9 cellular contexts compared by ENCODE assay signal in the genomic region with DNA sequence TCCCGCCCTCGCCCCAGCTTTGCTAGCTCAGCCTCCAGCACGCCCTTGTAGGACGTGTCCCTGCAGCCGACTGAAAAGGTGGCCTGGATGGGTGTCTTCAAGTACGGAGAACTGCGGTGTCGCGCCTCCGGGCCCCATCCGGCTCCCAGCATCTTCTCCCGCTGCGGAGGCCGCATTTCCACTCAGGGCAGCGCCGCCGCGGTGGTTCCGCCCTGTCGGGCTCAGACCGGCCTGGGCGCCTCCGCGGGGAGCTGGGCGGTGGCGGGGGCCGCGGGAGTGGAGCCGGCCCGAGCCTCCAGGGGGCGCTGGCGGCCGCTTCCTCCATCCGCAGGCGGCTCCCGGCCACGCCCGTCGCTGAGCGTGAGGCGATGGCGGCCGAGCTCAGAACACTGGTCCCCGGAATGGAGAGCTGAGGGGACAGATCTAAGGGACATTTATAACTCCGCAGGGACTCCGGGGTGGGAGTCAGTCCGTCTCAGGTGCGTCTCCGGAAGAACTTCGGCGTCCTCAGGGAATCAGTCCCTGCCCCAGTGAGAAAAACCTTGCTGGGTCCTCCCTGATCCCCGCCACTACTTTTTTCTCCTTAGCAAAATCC. TPM values are rescaled to one million over a fixed set of nuclear protein-coding genes. Genes with fewer than 3 reads are reported as not detected.
DNase-seq lines count a peak whose midpoint lies in the region; ATAC-seq, FAIRE-seq and TF ChIP-seq lines count a peak whose summit lies in the region.
"Had no signal": no experiment of that assay in that cellular context is flagged by ENCODE, and none has a peak within 500 bp of the region (broad histone marks: within the 10 kb centered on the region; RNA-seq: fewer than 3 reads in every experiment).

No MANE protein-coding gene starts in this region.

- ATAC-seq in CD4-positive, alpha-beta T cell (ENCODE audit: poor library complexity) = peak; percentile 95
- ATAC-seq in HG03521 (IDR thresholded peaks at IDR 0.05; ENCODE audit: unreplicated experiment) (peak; percentile 87), Panc1 (no peak), pancreas (peak; percentile 90 to 100 (median 96))

- H3K9me3 ChIP-seq in CD4-positive, alpha-beta T cell (ENCODE audit: control insufficient read depth, low read length) = no peaks in the 10 kb centered on the region
- H3K9me3 ChIP-seq in Panc1 (ENCODE audit: control insufficient read depth, insufficient read depth, low read depth, low read length) (no peaks in the 10 kb centered on the region), pancreas (no peaks in the 10 kb centered on the region), tibial artery (no peaks in the 10 kb centered on the region)

- 6 to 7% methylated on average over 51 to 52 of the region's 52 CpGs for WGBS in pancreas, 2 donors

- FAIRE-seq in pancreas (lab: Jason Lieb, UNC) = no peak
- FAIRE-seq: endometrium had no signal

- peak; percentile 77 for TF ChIP-seq CTCF in CD4-positive, alpha-beta T cell (IDR thresholded peaks at IDR 0.05)
- TF ChIP-seq CTCF in Panc1 (IDR thresholded peaks at IDR 0.05) = peak; percentile 58
- TF ChIP-seq CTCF in pancreas (IDR thresholded peaks at IDR 0.05) = peak; percentile 36 to 81 (median 53)
- peak; percentile 60 to 64 for TF ChIP-seq CTCF in tibial artery (IDR thresholded peaks at IDR 0.05)

- H3K27ac Mint-ChIP-seq in CD4-positive, alpha-beta T cell = no peak overlapping the region

- peaks cover 4% of the 10 kb centered on the region for H3K4me1 Mint-ChIP-seq in CD4-positive, alpha-beta T cell (ENCODE audit: low read depth)

- POLR2A ChIA-PET in CD4-positive, alpha-beta T cell (lab: Charles Lee) = interaction anchor here (0.6 to 1.6 kb wide), 9 partner anchors 26 to 435 kb away, joined by 3 to 15 read pairs (median 3); a partner anchor contains a TSS
- POLR2A ChIA-PET in Panc1 (lab: Charles Lee) = no interaction called here

- no peaks in the 10 kb centered on the region for H3K36me3 Mint-ChIP-seq in CD4-positive, alpha-beta T cell (ENCODE audit: low read depth)

- no TSS peak for BruUV-seq in Panc1 (replicated peaks; lab: Mats Ljungman, UMichigan)

- peak; percentile 48 to 84 (median 70) for DNase-seq in CD4-positive, alpha-beta T cell
- DNase-seq in GM19240 (ENCODE audit: insufficient read length, low spot score) (peak; percentile 88), Panc1 (ENCODE audit: low read depth, low spot score) (no peak), activated gamma-delta T cell treated with Interleukin-2 at 50 U/mL for 16 hours (peak; percentile 73), globus pallidus (ENCODE audit: low spot score) (peak; percentile 46), pancreas (peak; percentile 17 to 85 (median 57)), tibial artery (peak; percentile 38 to 70)

- peak overlapping the region; percentile 60 for H3K4me3 Mint-ChIP-seq in CD4-positive, alpha-beta T cell

- H3K4me1 ChIP-seq in Panc1 (ENCODE audit: control insufficient read depth, insufficient read depth, low read length) = no peaks in the 10 kb centered on the region
- no peaks in the 10 kb centered on the region for H3K4me1 ChIP-seq in pancreas
- peaks cover 0 to 8% (median 2%) of the 10 kb centered on the region in 4 donors for H3K4me1 ChIP-seq in tibial artery

- H3K9me3 Mint-ChIP-seq in CD4-positive, alpha-beta T cell = no peaks in the 10 kb centered on the region

- H3K27me3 Mint-ChIP-seq in CD4-positive, alpha-beta T cell = no peaks in the 10 kb centered on the region

- in situ Hi-C loops in Panc1 (cut with HindIII; ENCODE audit: low pct_unique_long_range_greater_than_20kb, low sequenced_read_pairs) = no loop called here

- CTCF ChIA-PET in CD4-positive, alpha-beta T cell (lab: Charles Lee) = interaction anchor here (0.6 to 1.7 kb wide), 31 partner anchors 9 to 458 kb away, joined by 3 to 10 read pairs (median 4); a partner anchor contains a TSS
- CTCF ChIA-PET in Panc1 (lab: Charles Lee) = no interaction called here

- H3K27me3 ChIP-seq in CD4-positive, alpha-beta T cell (ENCODE audit: control insufficient read depth, insufficient read depth, low read length) = no peaks in the 10 kb centered on the region
- H3K27me3 ChIP-seq in Panc1 (ENCODE audit: control insufficient read depth, insufficient read depth, low read length) (no peaks in the 10 kb centered on the region), pancreas (peaks cover 0 to 4% (median 0%) of the 10 kb centered on the region in 4 donors), tibial artery (no peaks in the 10 kb centered on the region)

- no peak overlapping the region; a peak in 1 of 4 replicates for H3K4me3 ChIP-seq in Panc1 (ENCODE audit: low read depth in 2 of 2, low read length in 2 of 2)
- H3K4me3 ChIP-seq in pancreas = peak overlapping the region in 3 of 4 donors; percentile 12 to 39 (median 35)
- peak overlapping the region; percentile 26 to 47 for H3K4me3 ChIP-seq in tibial artery

- intact Hi-C loops in CD4-positive, alpha-beta T cell (cut with DNase I, micrococcal nuclease) = loop anchor here in 1 of 2 experiments (5.0 kb wide), 1 partner anchor 39 kb away; a partner anchor contains a TSS
- intact Hi-C loops in Panc1 (cut with micrococcal nuclease; ENCODE audit: unreplicated experiment) (loop anchor here (10.0 kb wide), 1 partner anchor 446 kb away; no protein-coding TSS in a partner anchor), pancreas (cut with DNase I) (no loop called here), tibial artery (cut with DNase I; ENCODE audit: low total_unique reads) (no loop called here)

- H3K36me3 ChIP-seq in Panc1 (ENCODE audit: control insufficient read depth, insufficient read depth, low read length) = no peaks in the 10 kb centered on the region
- H3K36me3 ChIP-seq in pancreas = no peaks in the 10 kb centered on the region
- H3K36me3 ChIP-seq in tibial artery = no peaks in the 10 kb centered on the region

- no peak overlapping the region for H3K27ac ChIP-seq in CD4-positive, alpha-beta T cell (ENCODE audit: low read depth, low read length)
- H3K27ac ChIP-seq in Panc1 (ENCODE audit: low read length) (no peak overlapping the region), pancreas (peak overlapping the region in 1 of 4 donors; percentile 39), tibial artery (no peak overlapping the region)

RNA-seq across cellular contexts. Expression of a gene that starts 13.6 kb away (rescaled TPM):
- total RNA-seq in CD4-positive, alpha-beta T cell = not detected
- total RNA-seq in Panc1 (2021; ENCODE audit: unreplicated experiment) = not detected
- polyA plus RNA-seq in Panc1 (2012; ENCODE audit: insufficient read length) = not detected
- not detected for total RNA-seq in pancreas
- under 1 TPM in 1 of 2 donors, not detected in 1; 0.05 TPM for polyA plus RNA-seq in pancreas

RNA-seq across cellular contexts. Expression of a gene that starts 25.2 kb away (rescaled TPM):
- 10 to 100 TPM; 26.1 to 27.4 TPM for total RNA-seq in CD4-positive, alpha-beta T cell
- total RNA-seq in Panc1 (2021; ENCODE audit: unreplicated experiment) = 21.3 TPM
- 5.8 TPM for polyA plus RNA-seq in Panc1 (2012; ENCODE audit: insufficient read length)
- 10 to 100 TPM in 1 of 6 donors, 1 to 10 TPM in 5; 6.0 to 10.8 (median 7.0) TPM for total RNA-seq in pancreas
- 1 to 10 TPM; 3.2 to 4.5 TPM for polyA plus RNA-seq in pancreas

RNA-seq across cellular contexts. Expression of a gene that starts 39.6 kb away (rescaled TPM):
- total RNA-seq in CD4-positive, alpha-beta T cell = 10 to 100 TPM; 18.4 to 20.9 TPM
- total RNA-seq in Panc1 (2021; ENCODE audit: unreplicated experiment) = 18.6 TPM
- polyA plus RNA-seq in Panc1 (2012; ENCODE audit: insufficient read length) = 15.6 TPM
- 1 to 10 TPM; 3.2 to 5.6 (median 3.5) TPM for total RNA-seq in pancreas
- 10 to 100 TPM in 1 of 2 donors, 1 to 10 TPM in 1; 6.7 to 10.6 TPM for polyA plus RNA-seq in pancreas

RNA-seq across cellular contexts. Expression of a gene that starts 39.7 kb away (rescaled TPM):
- total RNA-seq in CD4-positive, alpha-beta T cell = 1 to 10 TPM; 5.4 to 6.0 TPM
- total RNA-seq in Panc1 (2021; ENCODE audit: unreplicated experiment) (21.6 TPM), pancreas (1 to 10 TPM; 2.0 to 5.0 (median 3.1) TPM)
- polyA plus RNA-seq in Panc1 (2012; ENCODE audit: insufficient read length) = 8.2 TPM
- polyA plus RNA-seq in pancreas = 1 to 10 TPM; 1.2 to 3.1 TPM

Comparison
In these comparisons a context has a peak if more than half of its experiments do, and no peak if none do; other contexts are left out.
1. H3K4me3 ChIP-seq: peak in pancreas (3 of 4) and tibial artery (2 of 2); none in Panc1 (0 of 2).
2. Peak in every context shown above with its lines, with median percentiles within 50 percentile points of each other: CTCF ChIP-seq.